Comparison of ENCODE assay signal across 22 cellular contexts in the genomic region with DNA sequence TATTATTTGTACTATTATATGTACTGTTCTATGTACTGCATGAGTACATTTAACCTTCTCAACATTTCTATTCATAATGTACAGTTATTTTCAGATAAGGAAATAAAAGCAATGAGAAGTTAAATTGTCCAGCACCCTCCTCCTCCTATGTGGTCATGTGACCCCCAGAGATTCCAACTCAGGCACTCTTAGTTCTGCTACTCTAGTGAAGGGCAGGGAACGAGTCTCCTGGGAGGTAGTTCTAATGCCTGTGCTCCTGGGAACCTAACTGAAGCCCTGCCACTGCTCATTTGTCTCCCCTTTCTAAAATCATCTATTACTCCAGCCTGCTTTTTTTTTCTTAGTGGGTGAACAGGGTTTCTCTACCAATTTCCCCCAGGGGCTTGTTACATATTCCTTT.
"Had no signal": no experiment of that assay in that cellular context is flagged by ENCODE, and none has a peak within 500 bp of the region (broad histone marks: within the 10 kb centered on the region; RNA-seq: fewer than 3 reads in every experiment).

No MANE protein-coding gene starts in this region.

- H3K27ac ChIP-seq: esophagus squamous epithelium, gastroesophageal sphincter, prostate gland, skin epidermis had no signal

- H3K27me3 ChIP-seq: esophagus squamous epithelium, gastroesophageal sphincter had no signal

- H3K36me3 ChIP-seq: esophagus squamous epithelium, gastroesophageal sphincter, prostate gland had no signal

- H3K4me1 ChIP-seq: esophagus squamous epithelium, gastroesophageal sphincter, prostate gland had no signal

- H3K27ac Mint-ChIP-seq: activated CD4-positive, alpha-beta memory T cell treated with anti-CD3 and anti-CD28 coated beads, Interleukin-2, amount 10 ng/mL, durations not matched to agents 7 days and 5 days; activated CD4-positive, alpha-beta T cell treated with anti-CD3 and anti-CD28 coated beads, Interleukin-2, amount 10 ng/mL, durations not matched to agents 24 days and 14 days; activated CD8-positive, alpha-beta memory T cell treated with anti-CD3 and anti-CD28 coated beads, Interleukin-2, amount 10 ng/mL, durations not matched to agents 7 days and 5 days; activated naive CD4-positive, alpha-beta T cell treated with anti-CD3 and anti-CD28 coated beads, Interleukin-2, amount 10 ng/mL, durations not matched to agents 7 days and 5 days; endodermal cell; naive thymus-derived CD4-positive, alpha-beta T cell; stimulated activated naive B cell treated with anti-CD40 and anti-IgM and Interleukin-4, amounts not matched to agents 10 μg/mL and 1 μg/mL and 100 μg/mL, for 72 hours; T-helper 17 cell had no signal

- H3K9me3 ChIP-seq: esophagus squamous epithelium, gastroesophageal sphincter, prostate gland had no signal

- H3K36me3 Mint-ChIP-seq: activated CD8-positive, alpha-beta memory T cell treated with anti-CD3 and anti-CD28 coated beads, Interleukin-2, amount 10 ng/mL, durations not matched to agents 7 days and 5 days; activated naive CD4-positive, alpha-beta T cell treated with anti-CD3 and anti-CD28 coated beads, Interleukin-2, amount 10 ng/mL, durations not matched to agents 7 days and 5 days; stimulated activated naive B cell treated with anti-CD40 and anti-IgM and Interleukin-4, amounts not matched to agents 10 μg/mL and 1 μg/mL and 100 μg/mL, for 72 hours had no signal

- H3K9me3 Mint-ChIP-seq: activated CD4-positive, alpha-beta memory T cell treated with anti-CD3 and anti-CD28 coated beads, Interleukin-2, amount 10 ng/mL, durations not matched to agents 7 days and 5 days; activated CD4-positive, alpha-beta T cell treated with anti-CD3 and anti-CD28 coated beads, Interleukin-2, amount 10 ng/mL, durations not matched to agents 24 days and 14 days; activated naive CD4-positive, alpha-beta T cell treated with anti-CD3 and anti-CD28 coated beads, Interleukin-2, amount 10 ng/mL, durations not matched to agents 7 days and 5 days; endodermal cell; stimulated activated naive B cell treated with anti-CD40 and anti-IgM and Interleukin-4, amounts not matched to agents 10 μg/mL and 1 μg/mL and 100 μg/mL, for 72 hours had no signal

- H3K4me3 Mint-ChIP-seq: activated CD4-positive, alpha-beta memory T cell treated with anti-CD3 and anti-CD28 coated beads, Interleukin-2, amount 10 ng/mL, durations not matched to agents 7 days and 5 days; activated CD4-positive, alpha-beta T cell treated with anti-CD3 and anti-CD28 coated beads, Interleukin-2, amount 10 ng/mL, durations not matched to agents 24 days and 14 days; activated CD8-positive, alpha-beta memory T cell treated with anti-CD3 and anti-CD28 coated beads, Interleukin-2, amount 10 ng/mL, durations not matched to agents 7 days and 5 days; activated naive CD4-positive, alpha-beta T cell treated with anti-CD3 and anti-CD28 coated beads, Interleukin-2, amount 10 ng/mL, durations not matched to agents 7 days and 5 days; endodermal cell; naive thymus-derived CD4-positive, alpha-beta T cell; neural crest cell; stimulated activated naive B cell treated with anti-CD40 and anti-IgM and Interleukin-4, amounts not matched to agents 10 μg/mL and 1 μg/mL and 100 μg/mL, for 72 hours; T-helper 17 cell had no signal

- H3K4me3 ChIP-seq: esophagus squamous epithelium, gastroesophageal sphincter, lung, prostate gland, skin epidermis had no signal

- DNase-seq: activated CD4-positive, alpha-beta memory T cell treated with anti-CD3 and anti-CD28 coated beads, Interleukin-2, amount 10 ng/mL, durations not matched to agents 7 days and 5 days; activated CD4-positive, alpha-beta T cell treated with anti-CD3 and anti-CD28 coated beads, Interleukin-2, amount 10 ng/mL, durations not matched to agents 24 days and 14 days; activated CD8-positive, alpha-beta memory T cell treated with anti-CD3 and anti-CD28 coated beads, Interleukin-2, amount 10 ng/mL, durations not matched to agents 7 days and 5 days; activated effector memory CD4-positive, alpha-beta T cell treated with anti-CD3 and anti-CD28 coated beads, Interleukin-2, amount 50 U/mL, for 16 hours; activated naive CD4-positive, alpha-beta T cell treated with anti-CD3 and anti-CD28 coated beads, Interleukin-2, amount 10 ng/mL, durations not matched to agents 7 days and 5 days; activated T-cell treated with anti-CD3 and anti-CD28 coated beads for 4 hours; amygdala; cortex of kidney; endodermal cell; esophagus squamous epithelium; kidney; naive thymus-derived CD4-positive, alpha-beta T cell; stimulated activated CD8-positive, alpha-beta memory T cell treated with anti-CD3 and anti-CD28 coated beads, Interleukin-4, amount 100 ng/mL, for 48 hours; stimulated activated naive B cell treated with anti-CD40 and anti-IgM and Interleukin-4, amounts not matched to agents 10 μg/mL and 1 μg/mL and 100 μg/mL, for 72 hours; SW 1271; T-helper 17 cell; trophoblast cell had no signal

- ATAC-seq: activated CD8-positive, alpha-beta memory T cell treated with anti-CD3 and anti-CD28 coated beads, Interleukin-2, amount 10 ng/mL, durations not matched to agents 7 days and 5 days; gastroesophageal sphincter; naive thymus-derived CD4-positive, alpha-beta T cell; stimulated activated naive B cell treated with anti-CD40 and anti-IgM and Interleukin-4, amounts not matched to agents 10 μg/mL and 1 μg/mL and 100 μg/mL, for 72 hours; T-helper 17 cell had no signal

- H3K27me3 Mint-ChIP-seq: activated CD4-positive, alpha-beta T cell treated with anti-CD3 and anti-CD28 coated beads, Interleukin-2, amount 10 ng/mL, durations not matched to agents 24 days and 14 days; activated CD8-positive, alpha-beta memory T cell treated with anti-CD3 and anti-CD28 coated beads, Interleukin-2, amount 10 ng/mL, durations not matched to agents 7 days and 5 days; activated naive CD4-positive, alpha-beta T cell treated with anti-CD3 and anti-CD28 coated beads, Interleukin-2, amount 10 ng/mL, durations not matched to agents 7 days and 5 days; naive thymus-derived CD4-positive, alpha-beta T cell; stimulated activated naive B cell treated with anti-CD40 and anti-IgM and Interleukin-4, amounts not matched to agents 10 μg/mL and 1 μg/mL and 100 μg/mL, for 72 hours; T-helper 17 cell had no signal

- H3K4me1 Mint-ChIP-seq: activated CD4-positive, alpha-beta memory T cell treated with anti-CD3 and anti-CD28 coated beads, Interleukin-2, amount 10 ng/mL, durations not matched to agents 7 days and 5 days; activated CD4-positive, alpha-beta T cell treated with anti-CD3 and anti-CD28 coated beads, Interleukin-2, amount 10 ng/mL, durations not matched to agents 24 days and 14 days; activated CD8-positive, alpha-beta memory T cell treated with anti-CD3 and anti-CD28 coated beads, Interleukin-2, amount 10 ng/mL, durations not matched to agents 7 days and 5 days; activated naive CD4-positive, alpha-beta T cell treated with anti-CD3 and anti-CD28 coated beads, Interleukin-2, amount 10 ng/mL, durations not matched to agents 7 days and 5 days had no signal
